8 cellular contexts compared by ENCODE assay signal in the genomic region with DNA sequence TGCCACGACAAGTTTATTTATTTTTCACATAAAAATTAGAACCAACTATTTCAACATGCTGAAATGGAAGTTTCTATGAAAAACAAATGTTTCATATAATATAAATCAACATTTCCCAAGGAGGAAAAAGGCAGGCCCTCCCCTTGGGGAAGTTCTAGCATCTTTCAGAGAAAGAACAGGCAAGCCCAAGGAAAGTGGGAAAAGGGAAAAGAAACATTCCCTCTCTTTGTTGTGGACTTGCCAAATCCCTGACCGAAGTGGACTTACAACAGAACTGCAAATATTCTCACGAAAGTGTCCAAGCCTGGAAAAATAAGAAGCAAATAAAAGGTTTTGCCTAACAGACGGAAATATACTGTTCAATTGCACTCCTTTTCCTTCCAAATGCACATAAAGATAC.
"Had no signal": no experiment of that assay in that cellular context is flagged by ENCODE, and none has a peak within 500 bp of the region (broad histone marks: within the 10 kb centered on the region; RNA-seq: fewer than 3 reads in every experiment).

No MANE protein-coding gene starts in this region.

- DNase-seq: GM23248, GOT3, H7, HFFc6, IMR-90 had no signal

- ATAC-seq: HCT116, K562 had no signal

- H3K9me3 ChIP-seq: HAP-1 had no signal

- H3K9ac ChIP-seq: GM23248 had no signal

- H3K4me1 ChIP-seq: HAP-1 had no signal

- H3K4me3 ChIP-seq: GM23248, HAP-1, K562 had no signal

- H3K36me3 ChIP-seq: HAP-1 had no signal
